ENCODE assay signal across 8 cellular contexts in the genomic region with DNA sequence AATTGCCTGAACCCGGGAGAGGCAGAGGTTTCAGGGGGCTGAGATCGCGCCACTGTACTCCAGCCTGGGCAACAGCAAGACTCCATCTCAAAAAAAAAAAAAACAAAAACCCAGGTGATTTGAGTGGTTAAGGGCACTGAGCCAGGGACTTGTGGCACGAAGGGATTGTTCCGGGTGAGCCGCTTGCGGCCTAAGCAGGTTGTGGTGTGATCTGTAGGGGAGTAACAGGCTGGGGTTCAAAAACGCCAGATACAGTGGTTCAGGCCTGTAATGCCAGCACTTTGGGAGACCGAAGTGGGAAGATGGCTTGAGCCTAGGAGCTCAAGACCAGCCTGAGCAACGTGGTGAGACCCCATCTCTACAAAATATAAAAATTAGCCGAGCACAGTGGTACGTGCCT. TPM values are rescaled to one million over a fixed set of nuclear protein-coding genes. Genes with fewer than 3 reads are reported as not detected.
DNase-seq lines count a peak whose midpoint lies in the region; ATAC-seq and TF ChIP-seq lines count a peak whose summit lies in the region.
"Not testable (repeated sequence)": the region's sequence is repeated elsewhere in the genome, so short reads cannot be mapped to it uniquely, and the experiment has no call there.
"Had no signal": no experiment of that assay in that cellular context is flagged by ENCODE, and none has a peak within 500 bp of the region (broad histone marks: within the 10 kb centered on the region; RNA-seq: fewer than 3 reads in every experiment).

No MANE protein-coding gene starts in this region.

- not testable (repeated sequence) for BruUV-seq in MCF 10A (replicated peaks; lab: Mats Ljungman, UMichigan)

- H3K4me3 ChIP-seq in mucosa of descending colon: not testable (repeated sequence)

- H3K27ac Mint-ChIP-seq in activated B cell treated with CpG ODN at 0.5 μM for 24 hours (peak overlapping the region; percentile 63), MCF 10A (ENCODE audit: low read depth, unreplicated experiment) (peak overlapping the region; percentile 49)

- TF ChIP-seq CTCF in activated B cell treated with CpG ODN at 0.5 μM for 24 hours (IDR thresholded peaks at IDR 0.05); MCF 10A (IDR thresholded peaks at IDR 0.05; ENCODE audit: unreplicated experiment); mucosa of descending colon (IDR thresholded peaks at IDR 0.05): not testable (repeated sequence)

- peak; percentile 35 for ATAC-seq in GM18861 (IDR thresholded peaks at IDR 0.05; ENCODE audit: unreplicated experiment)
- peak; percentile 48 for ATAC-seq in HG03060 (IDR thresholded peaks at IDR 0.05; ENCODE audit: low read depth, unreplicated experiment)
- ATAC-seq in activated B cell treated with CpG ODN at 0.5 μM for 24 hours (ENCODE audit: low read depth): not testable (repeated sequence)
- ATAC-seq in activated T-cell treated with anti-CD3 and anti-CD28 coated beads, Interleukin-2, amount 50 U/mL, for 4 hours: peak; percentile 39 to 52
- peak; percentile 50 for ATAC-seq in mucosa of descending colon

- H3K9me3 ChIP-seq in mucosa of descending colon: not testable (repeated sequence)

- not testable (repeated sequence) for H3K36me3 ChIP-seq in mucosa of descending colon (ENCODE audit: low read depth)

- H3K36me3 Mint-ChIP-seq in activated B cell treated with CpG ODN at 0.5 μM for 24 hours (ENCODE audit: low read depth); activated T-cell treated with anti-CD3 and anti-CD28 coated beads, Interleukin-2, amount 50 U/mL, for 4 hours (ENCODE audit: insufficient read depth); MCF 10A (ENCODE audit: insufficient read depth, unreplicated experiment): not testable (repeated sequence)

- H3K4me3 Mint-ChIP-seq in activated B cell treated with CpG ODN at 0.5 μM for 24 hours; activated T-cell treated with anti-CD3 and anti-CD28 coated beads, Interleukin-2, amount 50 U/mL, for 4 hours; MCF 10A (ENCODE audit: unreplicated experiment): not testable (repeated sequence)

- POLR2A ChIA-PET in activated B cell treated with CpG ODN at 0.5 μM for 24 hours (lab: Charles Lee); MCF 10A (lab: Yijun Ruan, JAX): not testable (repeated sequence)

- DNase-seq in NCI-H2171 treated with DMSO at 0.1 percent for 48 hours (lab: John Stamatoyannopoulos, UW): peak; percentile 35
- DNase-seq in activated B cell treated with CpG ODN at 0.5 μM for 24 hours; activated T-cell treated with anti-CD3 and anti-CD28 coated beads, Interleukin-2, amount 50 U/mL, for 4 hours; MCF 10A (ENCODE audit: unreplicated experiment); mucosa of descending colon: not testable (repeated sequence)

- intact Hi-C loops in activated B cell treated with CpG ODN at 0.5 μM for 24 hours (cut with micrococcal nuclease); MCF 10A (cut with micrococcal nuclease); mucosa of descending colon (cut with DNase I, micrococcal nuclease): not testable (repeated sequence)

- not testable (repeated sequence) for H3K4me1 Mint-ChIP-seq in activated B cell treated with CpG ODN at 0.5 μM for 24 hours; MCF 10A (ENCODE audit: insufficient read depth, unreplicated experiment)
- H3K4me1 Mint-ChIP-seq in activated T-cell treated with anti-CD3 and anti-CD28 coated beads, Interleukin-2, amount 50 U/mL, for 4 hours (ENCODE audit: low read depth): peaks cover 13% of the 10 kb centered on the region

- not testable (repeated sequence) for H3K27me3 Mint-ChIP-seq in activated B cell treated with CpG ODN at 0.5 μM for 24 hours; activated T-cell treated with anti-CD3 and anti-CD28 coated beads, Interleukin-2, amount 50 U/mL, for 4 hours (ENCODE audit: low read depth); MCF 10A (ENCODE audit: insufficient read depth, unreplicated experiment)

- CTCF ChIA-PET in activated B cell treated with CpG ODN at 0.5 μM for 24 hours (lab: Charles Lee): not testable (repeated sequence)
- CTCF ChIA-PET in MCF 10A (lab: Yijun Ruan, JAX): interaction anchor here (0.7 kb wide), 1 partner anchor 25 kb away, joined by 3 read pairs; no protein-coding TSS in a partner anchor

- H3K9me3 Mint-ChIP-seq in activated B cell treated with CpG ODN at 0.5 μM for 24 hours; activated T-cell treated with anti-CD3 and anti-CD28 coated beads, Interleukin-2, amount 50 U/mL, for 4 hours; MCF 10A (ENCODE audit: unreplicated experiment): not testable (repeated sequence)

- H3K4me1 ChIP-seq in mucosa of descending colon (ENCODE audit: low read depth): not testable (repeated sequence)

RNA-seq across cellular contexts. Expression of gene DTX2, which starts 17.7 kb away (rescaled TPM):
- total RNA-seq in activated B cell treated with CpG ODN at 0.5 μM for 24 hours (41.2 and 45.8 TPM in 2 replicates), MCF 10A (2022) (29.9 and 35.2 TPM in 2 replicates), mucosa of descending colon (10 to 100 TPM; 52.3 to 91.6 (median 83.7) TPM)
- 10 to 100 TPM; 17.7 to 25.7 (median 21.7) TPM for total RNA-seq in activated T-cell treated with anti-CD3 and anti-CD28 coated beads, Interleukin-2, amount 50 U/mL, for 4 hours

RNA-seq across cellular contexts. Expression of gene ZP3, which starts 19.1 kb away (rescaled TPM):
- total RNA-seq in activated B cell treated with CpG ODN at 0.5 μM for 24 hours: 0.91 and 2.9 TPM in 2 replicates
- 10 to 100 TPM in 1 of 3 donors, 1 to 10 TPM in 2; 2.9 to 18.8 (median 6.7) TPM for total RNA-seq in activated T-cell treated with anti-CD3 and anti-CD28 coated beads, Interleukin-2, amount 50 U/mL, for 4 hours
- 5.6 TPM in 2 replicates for total RNA-seq in MCF 10A (2022)
- 10 to 100 TPM in 2 of 3 donors, 1 to 10 TPM in 1; 4.4 to 16.1 (median 10.8) TPM for total RNA-seq in mucosa of descending colon
- total RNA-seq: progenitor cell of endocrine pancreas had no signal

RNA-seq across cellular contexts. Expression of gene SSC4D, which starts 34.3 kb away (rescaled TPM):
- total RNA-seq in activated B cell treated with CpG ODN at 0.5 μM for 24 hours (0.55 TPM in 1 of 2 replicates, not detected in the other), MCF 10A (2022) (0.42 and 0.58 TPM in 2 replicates), mucosa of descending colon (under 1 TPM in 2 of 3 donors, not detected in 1; 0.32 to 0.72 TPM)
- total RNA-seq in activated T-cell treated with anti-CD3 and anti-CD28 coated beads, Interleukin-2, amount 50 U/mL, for 4 hours: 1 to 10 TPM in 1 of 3 donors, under 1 TPM in 2; 0.38 to 1.0 (median 0.87) TPM
